ENCODE assay signal across 10 cellular contexts in genomic region chr10:119250641-119251314, GRCh38. TPM values are rescaled to one million over a fixed set of nuclear protein-coding genes. Genes with fewer than 3 reads are reported as not detected.
DNase-seq lines count a peak whose midpoint lies in the region; FAIRE-seq and TF ChIP-seq lines count a peak whose summit lies in the region.
"Had no signal": no experiment of that assay in that cellular context is flagged by ENCODE, and none has a peak within 500 bp of the region (broad histone marks: within the 10 kb centered on the region; RNA-seq: fewer than 3 reads in every experiment).

No MANE protein-coding gene starts in this region.

- DNase-seq in activated naive CD4-positive, alpha-beta T cell treated with anti-CD3 and anti-CD28 coated beads, Interleukin-2, amount 50 U/mL, for 16 hours, result no peak
- DNase-seq in astrocyte (ENCODE audit: low read depth), result peak; percentile 95
- peak; percentile 36 for DNase-seq in islet precursor cell
- no peak for DNase-seq in tibial artery
- no peak for DNase-seq in neural progenitor cell (ENCODE audit: low spot score)
- DNase-seq in retina, result no peak
- no peak for DNase-seq in GM13976 (ENCODE audit: low spot score)
- DNase-seq: DMS153; stimulated activated CD8-positive, alpha-beta memory T cell treated with anti-CD3 and anti-CD28 coated beads, Interleukin-4, amount 100 ng/mL, for 48 hours had no signal

- H3K9me3 ChIP-seq in astrocyte (ENCODE audit: insufficient read depth, low read depth, low read length) (no peaks in the 10 kb centered on the region), tibial artery (no peaks in the 10 kb centered on the region), neural progenitor cell (ENCODE audit: low read depth) (no peaks in the 10 kb centered on the region)

- FAIRE-seq in astrocyte (lab: Jason Lieb, UNC), result peak; percentile 93

- H3K9ac ChIP-seq in astrocyte (ENCODE audit: low read length), result peak overlapping the region; percentile 85
- no peak overlapping the region for H3K9ac ChIP-seq in neural progenitor cell

- H4K20me1 ChIP-seq in astrocyte (ENCODE audit: insufficient read depth, low read length) (no peaks in the 10 kb centered on the region), neural progenitor cell (ENCODE audit: low read depth) (no peaks in the 10 kb centered on the region)

- H3K79me2 ChIP-seq in astrocyte (ENCODE audit: insufficient read depth, low read length), result peaks cover 37% of the 10 kb centered on the region
- no peaks in the 10 kb centered on the region for H3K79me2 ChIP-seq in neural progenitor cell (ENCODE audit: low read depth)

- H3K4me3 ChIP-seq in astrocyte (ENCODE audit: insufficient read depth, low read depth, low read length) (peak overlapping the region; percentile 13), tibial artery (no peak overlapping the region), neural progenitor cell (no peak overlapping the region)

- H3K4me2 ChIP-seq in astrocyte (ENCODE audit: low read length) (peak overlapping the region; percentile 77), neural progenitor cell (no peak overlapping the region)

- H3K27me3 ChIP-seq in astrocyte (ENCODE audit: insufficient read depth, low read length) (no peaks in the 10 kb centered on the region), tibial artery (no peaks in the 10 kb centered on the region), neural progenitor cell (no peaks in the 10 kb centered on the region)

- intact Hi-C loops in tibial artery (cut with DNase I; ENCODE audit: low total_unique reads), result loop anchor here (5.0 kb wide), 1 partner anchor 38 kb away; no protein-coding TSS in a partner anchor

- TF ChIP-seq CTCF in astrocyte (IDR thresholded peaks at IDR 0.05; ENCODE audit: insufficient read depth, low read depth, low read length) (no peak), tibial artery (IDR thresholded peaks at IDR 0.05) (no peak), neural progenitor cell (IDR thresholded peaks at IDR 0.05) (no peak), GM13976 (IDR thresholded peaks at IDR 0.05; ENCODE audit: borderline replicate concordance, control extremely low read depth, extremely low read depth, insufficient read depth, missing control alignments) (no peak)

- H3K36me3 Mint-ChIP-seq in activated naive CD4-positive, alpha-beta T cell treated with anti-CD3 and anti-CD28 coated beads, Interleukin-2, amount 50 U/mL, for 24 hours, result peaks cover 2% of the 10 kb centered on the region
- H3K36me3 Mint-ChIP-seq in astrocyte (ENCODE audit: low read depth, unreplicated experiment), result no peaks in the 10 kb centered on the region
- H3K36me3 Mint-ChIP-seq in neural progenitor cell, result no peaks in the 10 kb centered on the region

- H3K27ac ChIP-seq in astrocyte (ENCODE audit: low read depth, low read length) (peak overlapping the region; percentile 95), tibial artery (peak overlapping the region; percentile 85), neural progenitor cell (no peak overlapping the region)

- H3K9me3 Mint-ChIP-seq in activated naive CD4-positive, alpha-beta T cell treated with anti-CD3 and anti-CD28 coated beads, Interleukin-2, amount 50 U/mL, for 24 hours, result no peaks in the 10 kb centered on the region
- H3K9me3 Mint-ChIP-seq in astrocyte (ENCODE audit: unreplicated experiment) (no peaks in the 10 kb centered on the region), neural progenitor cell (no peaks in the 10 kb centered on the region)

- peaks cover 46% of the 10 kb centered on the region for H3K4me1 Mint-ChIP-seq in activated naive CD4-positive, alpha-beta T cell treated with anti-CD3 and anti-CD28 coated beads, Interleukin-2, amount 50 U/mL, for 24 hours
- H3K4me1 Mint-ChIP-seq in astrocyte (ENCODE audit: low read depth, unreplicated experiment), result peaks cover 48% of the 10 kb centered on the region
- peaks cover 53% of the 10 kb centered on the region for H3K4me1 Mint-ChIP-seq in neural progenitor cell

- H3F3A ChIP-seq in neural progenitor cell (ENCODE audit: low read depth), result no peaks in the 10 kb centered on the region

- H2AFZ ChIP-seq in astrocyte (ENCODE audit: low read depth, low read length), result no peak overlapping the region
- H2AFZ ChIP-seq in neural progenitor cell (replicated peaks), result no peak overlapping the region

- no peaks in the 10 kb centered on the region for H3K27me3 Mint-ChIP-seq in activated naive CD4-positive, alpha-beta T cell treated with anti-CD3 and anti-CD28 coated beads, Interleukin-2, amount 50 U/mL, for 24 hours
- H3K27me3 Mint-ChIP-seq in astrocyte (ENCODE audit: low read depth, unreplicated experiment) (no peaks in the 10 kb centered on the region), neural progenitor cell (ENCODE audit: insufficient read depth, low read depth) (peaks cover 3% of the 10 kb centered on the region)

- no peak overlapping the region for H3K4me3 Mint-ChIP-seq in activated naive CD4-positive, alpha-beta T cell treated with anti-CD3 and anti-CD28 coated beads, Interleukin-2, amount 50 U/mL, for 24 hours
- H3K4me3 Mint-ChIP-seq in astrocyte (ENCODE audit: unreplicated experiment) (peak overlapping the region; percentile 50), neural progenitor cell (no peak overlapping the region)

- in situ Hi-C loops in GM13976 (cut with MboI; ENCODE audit: low sequenced_read_pairs, unreplicated experiment), result no loop called here

- H3K27ac Mint-ChIP-seq in activated naive CD4-positive, alpha-beta T cell treated with anti-CD3 and anti-CD28 coated beads, Interleukin-2, amount 50 U/mL, for 24 hours, result peak overlapping the region; percentile 35
- H3K27ac Mint-ChIP-seq in astrocyte (ENCODE audit: unreplicated experiment), result peak overlapping the region; percentile 67
- H3K27ac Mint-ChIP-seq in neural progenitor cell, result no peak overlapping the region

- no peaks in the 10 kb centered on the region for H3K36me3 ChIP-seq in astrocyte (ENCODE audit: insufficient read depth, low read length)
- no peaks in the 10 kb centered on the region for H3K36me3 ChIP-seq in tibial artery
- H3K36me3 ChIP-seq in neural progenitor cell, result no peaks in the 10 kb centered on the region

- H3K4me1 ChIP-seq in astrocyte (ENCODE audit: insufficient read depth, low read length) (peaks cover 68% of the 10 kb centered on the region), tibial artery (peaks cover 0 to 100% (median 71%) of the 10 kb centered on the region in 4 donors), neural progenitor cell (peaks cover 21% of the 10 kb centered on the region)

RNA-seq across cellular contexts. Expression of gene GRK5, which starts 43.4 kb away (rescaled TPM):
- total RNA-seq in astrocyte, result 6.8 and 8.5 TPM in 2 replicates
- total RNA-seq in neural progenitor cell (ENCODE audit: low replicate concordance), result 4.3 and 6.2 TPM in 2 replicates

Comparison
In these comparisons a context has a peak if more than half of its experiments do, and no peak if none do; other contexts are left out.
1. DNase-seq: peak in astrocyte (single experiment) and islet precursor cell (single experiment); none in activated naive CD4-positive, alpha-beta T cell treated with anti-CD3 and anti-CD28 coated beads, Interleukin-2, amount 50 U/mL, for 16 hours (single experiment), tibial artery (0 of 2), neural progenitor cell (single experiment), retina (single experiment) and GM13976 (single experiment).